Comparison of ENCODE assay signal across 25 cellular contexts in genomic region chr5:153018121-153018520, GRCh38.
DNase-seq lines count a peak whose midpoint lies in the region; ATAC-seq, FAIRE-seq and TF ChIP-seq lines count a peak whose summit lies in the region.
"Had no signal": no experiment of that assay in that cellular context is flagged by ENCODE, and none has a peak within 500 bp of the region (broad histone marks: within the 10 kb centered on the region; RNA-seq: fewer than 3 reads in every experiment).

No MANE protein-coding gene starts in this region.

- POLR2A ChIA-PET in IMR-90 (lab: Charles Lee; ENCODE audit: unreplicated experiment) (no interaction called here), H1 (lab: Charles Lee; ENCODE audit: partially characterized antibody) (no interaction called here)

- no peak overlapping the region for H3K27ac ChIP-seq in IMR-90 (ENCODE audit: insufficient read depth, low read length)
- H3K27ac ChIP-seq in H1 (ENCODE audit: low read depth, low read length), result no peak overlapping the region
- H3K27ac ChIP-seq: A549; BLaER1 treated with 17β-estradiol and CSF1 and Interleukin-3, amounts not matched to agents 10 nM and 100 nM; C4-2B had no signal

- H2AK5ac ChIP-seq in IMR-90 (ENCODE audit: low read depth, low read length) (no peak overlapping the region), H1 (ENCODE audit: low read depth, low read length) (no peak overlapping the region)

- H2BK5ac ChIP-seq in IMR-90 (ENCODE audit: low read depth, low read length, poor library complexity, severe bottlenecking), result no peak overlapping the region
- H2BK5ac ChIP-seq in H1 (ENCODE audit: low read depth, low read length), result no peak overlapping the region

- in situ Hi-C loops in IMR-90 (cut with MboI; ENCODE audit: low sequenced_read_pairs), result no loop called here

- H4K20me1 ChIP-seq in IMR-90 (ENCODE audit: insufficient read depth, low read length), result no peaks in the 10 kb centered on the region
- H4K20me1 ChIP-seq in H1 (replicated peaks in 1 of 2; ENCODE audit: control insufficient read depth in 1 of 2, insufficient read depth in 2 of 2, low read length in 2 of 2), result no peaks in the 10 kb centered on the region
- H4K20me1 ChIP-seq: BLaER1 treated with 17β-estradiol and CSF1 and Interleukin-3, amounts not matched to agents 10 nM and 100 nM had no signal

- DNase-seq in IMR-90 (no peak), H1 (ENCODE audit: low read depth in 1 of 2, low spot score in 2 of 2) (no peak), activated T-cell treated with anti-CD3 and anti-CD28 coated beads for 4 hours (no peak), D341Med (ENCODE audit: low spot score) (no peak)
- DNase-seq: 8988T; AML-193; Caco-2; Calu3; CD4-positive, alpha-beta T cell; CD8-positive, alpha-beta T cell; DMS 273 treated with DMSO at 0.1 percent for 48 hours; DMS153; DMS53; DMS79; DND-41; EL; GDM1 had no signal

- H2AFZ ChIP-seq in IMR-90 (replicated peaks; ENCODE audit: low read length, poor library complexity) (no peak overlapping the region), H1 (ENCODE audit: low read length) (no peak overlapping the region)

- TF ChIP-seq EP300 in H1 (IDR thresholded peaks at IDR 0.05; ENCODE audit: borderline replicate concordance in 1 of 2, low read depth in 2 of 2, low read length in 2 of 2), result no peak

- H3K23ac ChIP-seq in IMR-90 (ENCODE audit: low read depth, low read length), result no peak overlapping the region
- H3K23ac ChIP-seq in H1 (ENCODE audit: insufficient read length), result no peak overlapping the region

- intact Hi-C loops in IMR-90 (cut with micrococcal nuclease), result no loop called here

- H2BK12ac ChIP-seq in H1 (ENCODE audit: low read depth, low read length), result no peak overlapping the region

- no peaks in the 10 kb centered on the region for H3K9me1 ChIP-seq in IMR-90 (ENCODE audit: insufficient read depth, low read length)

- H2BK20ac ChIP-seq in IMR-90 (ENCODE audit: low read depth, low read length) (no peak overlapping the region), H1 (ENCODE audit: low read length) (no peak overlapping the region)

- H4K8ac ChIP-seq in IMR-90 (ENCODE audit: low read depth in 2 of 2, low read length in 2 of 2), result no peak overlapping the region
- no peak overlapping the region for H4K8ac ChIP-seq in H1 (ENCODE audit: extremely low read depth, insufficient read depth, low read length)

- H3K79me2 ChIP-seq in H1 (ENCODE audit: control insufficient read depth in 1 of 2, insufficient read depth in 2 of 2, low read length in 2 of 2), result no peaks in the 10 kb centered on the region

- H3K23me2 ChIP-seq in H1 (ENCODE audit: low read depth, low read length), result no peaks in the 10 kb centered on the region

- peak; percentile 19 for FAIRE-seq in A204.1 (lab: Jason Lieb, UNC)
- FAIRE-seq in H1 (lab: Jason Lieb, UNC), result no peak
- FAIRE-seq: A549, GM12878, GM12892, GM18507 had no signal

- WGBS in IMR-90 (ENCODE audit: extremely low coverage in 2 of 2, insufficient read length in 1 of 2), 2 experiments, result no CpG with 5 or more reads among the region's 4 CpGs
- 89% methylated on average over 4 of the region's 4 CpGs; no CpG with 5 or more reads in 1 of the 2 experiments for WGBS in H1 (ENCODE audit: extremely low coverage in 1 of 2, insufficient coverage in 1 of 2, insufficient read length in 1 of 2, insufficient replicate concordance in 2 of 2, low coverage in 1 of 2, low lambda C conversion rate in 2 of 2, missing lambda C conversion rate in 1 of 2), 2 experiments

- TF ChIP-seq RAD21 in IMR-90 (IDR thresholded peaks at IDR 0.05; ENCODE audit: low read length) (no peak), H1 (IDR thresholded peaks at IDR 0.05 in 1 of 2, conservative IDR thresholded peaks at IDR 0.05 in 1 of 2; ENCODE audit: low read depth in 2 of 2, low read length in 2 of 2) (no peak)

- H3K4me3 ChIP-seq in IMR-90 (ENCODE audit: insufficient read depth, low read depth, low read length) (no peak overlapping the region), H1 (ENCODE audit: extremely low read depth in 1 of 4, insufficient read depth in 2 of 4, low read depth in 3 of 4, low read length in 4 of 4) (no peak overlapping the region)
- H3K4me3 ChIP-seq: A549; BLaER1 treated with 17β-estradiol and CSF1 and Interleukin-3, amounts not matched to agents 10 nM and 100 nM; GM12878 had no signal

- H3K36me3 ChIP-seq in IMR-90 (ENCODE audit: control insufficient read depth, insufficient read depth, low read length) (no peaks in the 10 kb centered on the region), H1 (ENCODE audit: control insufficient read depth in 2 of 4, insufficient read depth in 4 of 4, low read length in 3 of 4) (no peaks in the 10 kb centered on the region)
- H3K36me3 ChIP-seq: BLaER1 treated with 17β-estradiol and CSF1 and Interleukin-3, amounts not matched to agents 10 nM and 100 nM had no signal

- peaks cover 6% of the 10 kb centered on the region for H3K9me3 ChIP-seq in IMR-90 (ENCODE audit: control insufficient read depth, insufficient read depth, low read length)
- peaks cover 0 to 3% of the 10 kb centered on the region in 2 experiments; a peak in 1 of 4 replicates for H3K9me3 ChIP-seq in H1 (ENCODE audit: insufficient read depth in 2 of 2, low read depth in 1 of 2, low read length in 1 of 2)
- H3K9me3 ChIP-seq: A549 had no signal

- H2BK120ac ChIP-seq in IMR-90 (ENCODE audit: low read depth, low read length), result no peak overlapping the region
- H2BK120ac ChIP-seq in H1 (replicated peaks; ENCODE audit: low read depth, low read length), result no peak overlapping the region

- H2BK15ac ChIP-seq in IMR-90 (ENCODE audit: low read depth, low read length) (no peak overlapping the region), H1 (ENCODE audit: low read length) (no peak overlapping the region)

- H3K56ac ChIP-seq in IMR-90 (ENCODE audit: extremely low read depth, insufficient read depth, low read length) (no peak overlapping the region), H1 (replicated peaks; ENCODE audit: insufficient read length, low read depth, low read length) (no peak overlapping the region)

- H3K14ac ChIP-seq in IMR-90 (replicated peaks; ENCODE audit: low read depth, low read length) (no peak overlapping the region), H1 (ENCODE audit: insufficient read length) (no peak overlapping the region)

- ATAC-seq in IMR-90 (ENCODE audit: low read depth) (no peak), HG03354 (IDR thresholded peaks at IDR 0.05; ENCODE audit: poor library complexity, severe bottlenecking, unreplicated experiment) (no peak)
- ATAC-seq: A549; CD8-positive, alpha-beta T cell; GM12878 had no signal

- H3K18ac ChIP-seq in IMR-90 (ENCODE audit: low read depth, low read length) (no peak overlapping the region), H1 (ENCODE audit: extremely low read depth, low read length) (no peak overlapping the region)

- BruUV-seq in IMR-90 (replicated peaks; lab: Mats Ljungman, UMichigan), result no TSS peak

- H3K4me1 ChIP-seq in IMR-90 (ENCODE audit: control insufficient read depth, insufficient read depth, low read length), result no peaks in the 10 kb centered on the region
- H3K4me1 ChIP-seq in H1 (replicated peaks in 1 of 4; ENCODE audit: control insufficient read depth in 3 of 4, insufficient read depth in 4 of 4, low read length in 3 of 4), result no peaks in the 10 kb centered on the region
- H3K4me1 ChIP-seq: A549; BLaER1 treated with 17β-estradiol and CSF1 and Interleukin-3, amounts not matched to agents 10 nM and 100 nM; Caco-2 had no signal

- dilution Hi-C loops in IMR-90 (cut with HindIII; ENCODE audit: low sequenced_read_pairs, unreplicated experiment), result no loop called here

- H3K4me2 ChIP-seq in IMR-90 (ENCODE audit: low read depth, low read length) (no peak overlapping the region), H1 (ENCODE audit: insufficient read depth in 1 of 2, low read depth in 2 of 2, low read length in 2 of 2) (no peak overlapping the region)
- H3K4me2 ChIP-seq: A549; BLaER1 treated with 17β-estradiol and CSF1 and Interleukin-3, amounts not matched to agents 10 nM and 100 nM had no signal

- H3K27me3 ChIP-seq in IMR-90 (ENCODE audit: control insufficient read depth, insufficient read depth, low read length) (no peaks in the 10 kb centered on the region), H1 (replicated peaks in 1 of 4; ENCODE audit: control insufficient read depth in 3 of 4, extremely low read depth in 1 of 4, insufficient read depth in 3 of 4, low read length in 3 of 4) (no peaks in the 10 kb centered on the region)
- H3K27me3 ChIP-seq: BLaER1 treated with 17β-estradiol and CSF1 and Interleukin-3, amounts not matched to agents 10 nM and 100 nM had no signal

- no peak overlapping the region for H3K4ac ChIP-seq in IMR-90 (ENCODE audit: low read depth, low read length)
- H3K4ac ChIP-seq in H1 (replicated peaks; ENCODE audit: insufficient read length, low read depth, low read length), result no peak overlapping the region

- no peak overlapping the region for H2AK9ac ChIP-seq in IMR-90 (replicated peaks; ENCODE audit: low read depth, low read length, poor library complexity)

- H3K79me1 ChIP-seq in IMR-90 (ENCODE audit: low read depth in 1 of 2, low read length in 2 of 2), result no peaks in the 10 kb centered on the region
- no peaks in the 10 kb centered on the region for H3K79me1 ChIP-seq in H1 (ENCODE audit: low read depth, low read length)

- H3K9ac ChIP-seq in IMR-90 (ENCODE audit: low read depth, low read length) (no peak overlapping the region), H1 (replicated peaks in 1 of 4; ENCODE audit: extremely low read depth in 1 of 4, low read depth in 3 of 4, low read length in 3 of 4) (no peak overlapping the region)
- H3K9ac ChIP-seq: BLaER1 treated with 17β-estradiol and CSF1 and Interleukin-3, amounts not matched to agents 10 nM and 100 nM had no signal

- H4K5ac ChIP-seq in IMR-90 (ENCODE audit: low read depth, low read length) (no peak overlapping the region), H1 (ENCODE audit: insufficient read length, low read depth, low read length) (no peak overlapping the region)

- CTCF ChIA-PET in IMR-90 (lab: Yijun Ruan, JAX), result no interaction called here
- CTCF ChIA-PET in H1 (lab: Charles Lee; ENCODE audit: partially characterized antibody), result no interaction called here

- H4K91ac ChIP-seq in IMR-90 (ENCODE audit: insufficient read depth, low read depth, low read length), result no peak overlapping the region
- no peak overlapping the region for H4K91ac ChIP-seq in H1 (replicated peaks; ENCODE audit: insufficient read length, low read length)

- TF ChIP-seq CTCF in IMR-90 (conservative IDR thresholded peaks at IDR 0.05; ENCODE audit: low read depth, low read length) (no peak), H1 (IDR thresholded peaks at IDR 0.05; ENCODE audit: control extremely low read depth in 1 of 3, insufficient read depth in 1 of 3, low read depth in 1 of 3, low read length in 3 of 3) (no peak)

- no peak for TF ChIP-seq POLR2A in IMR-90 (IDR thresholded peaks at IDR 0.05; ENCODE audit: low read depth, low read length)
- TF ChIP-seq POLR2A in H1 (IDR thresholded peaks at IDR 0.05; ENCODE audit: control extremely low read depth in 1 of 2, low read depth in 2 of 2, low read length in 2 of 2), result no peak

TF ChIP-seq in IMR-90, 13 proteins besides CTCF, POLR2A, EP300 and RAD21 (continues in another document):
- peak; percentile 62 for TF ChIP-seq CEBPB (IDR thresholded peaks at IDR 0.05; ENCODE audit: low read depth, low read length)

TF ChIP-seq in H1, 55 proteins besides CTCF, POLR2A, EP300 and RAD21 (continues in another document):
- TF ChIP-seq ASH2L (IDR thresholded peaks at IDR 0.05; ENCODE audit: low read length) (no peak), CEBPB (IDR thresholded peaks at IDR 0.05; ENCODE audit: low read depth, low read length) (peak; percentile 71; the same call in 1 of the 2 replicates), RFX5 (IDR thresholded peaks at IDR 0.05; ENCODE audit: borderline replicate concordance, low read depth, low read length) (no peak)
